Comparison of ENCODE assay signal across 17 cellular contexts in the genomic region with DNA sequence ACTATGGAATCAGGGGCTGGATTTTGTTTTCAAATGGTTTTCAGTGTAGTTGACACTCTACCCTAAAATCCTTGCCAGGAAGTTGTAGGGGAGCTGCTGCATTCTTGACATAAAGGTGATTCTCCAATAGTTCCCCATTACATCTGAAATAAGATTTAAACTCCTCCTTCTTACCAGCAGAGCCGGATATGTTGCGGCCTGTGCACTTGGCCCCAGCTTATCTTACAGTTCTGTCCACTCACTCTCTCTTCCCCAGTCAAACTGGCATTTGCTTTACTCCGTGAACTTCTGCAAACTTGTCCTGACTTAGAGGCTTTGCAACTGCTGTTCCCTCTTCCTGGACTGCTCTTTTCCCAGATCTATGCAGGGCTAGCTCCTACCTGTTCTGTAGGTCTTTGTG.
"Had no signal": no experiment of that assay in that cellular context is flagged by ENCODE, and none has a peak within 500 bp of the region (broad histone marks: within the 10 kb centered on the region; RNA-seq: fewer than 3 reads in every experiment).

No MANE protein-coding gene starts in this region.

- H3K9me3 ChIP-seq: right lobe of liver, suprapubic skin had no signal

- H3K27ac ChIP-seq: foreskin keratinocyte, psoas muscle, right lobe of liver, suprapubic skin, upper lobe of left lung had no signal

- H3K27me3 Mint-ChIP-seq: activated CD8-positive, alpha-beta memory T cell treated with anti-CD3 and anti-CD28 coated beads, Interleukin-2, amount 10 ng/mL, durations not matched to agents 7 days and 5 days had no signal

- ATAC-seq: activated CD8-positive, alpha-beta memory T cell treated with anti-CD3 and anti-CD28 coated beads, Interleukin-2, amount 10 ng/mL, durations not matched to agents 7 days and 5 days; foreskin keratinocyte; left lobe of liver; psoas muscle; right lobe of liver; WTC11 had no signal

- H3K4me1 Mint-ChIP-seq: nephron had no signal

- H3K27ac Mint-ChIP-seq: activated CD8-positive, alpha-beta memory T cell treated with anti-CD3 and anti-CD28 coated beads, Interleukin-2, amount 10 ng/mL, durations not matched to agents 7 days and 5 days; nephron; WTC11 had no signal

- H3K4me1 ChIP-seq: foreskin keratinocyte, psoas muscle, right lobe of liver, suprapubic skin had no signal

- H3K36me3 ChIP-seq: right lobe of liver, suprapubic skin, upper lobe of left lung had no signal

- H3K4me3 Mint-ChIP-seq: activated CD8-positive, alpha-beta memory T cell treated with anti-CD3 and anti-CD28 coated beads, Interleukin-2, amount 10 ng/mL, durations not matched to agents 7 days and 5 days; nephron; WTC11 had no signal

- H3K4me3 ChIP-seq: psoas muscle, right lobe of liver, suprapubic skin, upper lobe of left lung had no signal

- DNase-seq: activated CD4-positive, alpha-beta T cell treated with anti-CD3 and anti-CD28 coated beads, Interleukin-2, amount 50 U/mL, for 1 hour; activated CD8-positive, alpha-beta memory T cell treated with anti-CD3 and anti-CD28 coated beads, Interleukin-2, amount 10 ng/mL, durations not matched to agents 7 days and 5 days; activated naive CD4-positive, alpha-beta T cell; aorta; foreskin keratinocyte; head of caudate nucleus; islet precursor cell; mammary epithelial cell; psoas muscle; right lobe of liver; SIG-M5; T1000; upper lobe of left lung had no signal

- H3K27me3 ChIP-seq: foreskin keratinocyte, right lobe of liver, suprapubic skin, upper lobe of left lung had no signal
